8 cellular contexts compared by ENCODE assay signal in genomic region chr17:5419356-5419958, GRCh38. TPM values are rescaled to one million over a fixed set of nuclear protein-coding genes. Genes with fewer than 3 reads are reported as not detected.
A peak's percentile ranks its signal among the peaks of the same experiment; 100 is the strongest.
DNase-seq lines count a peak whose midpoint lies in the region; ATAC-seq and TF ChIP-seq lines count a peak whose summit lies in the region.

NUP88 (minus strand) TSS chr17:5419662; CDS start chr17:5419650, 12 bp downstream.

- H3K9me3 ChIP-seq in BE2C (no peaks in the 10 kb centered on the region), colonic mucosa (no peaks in the 10 kb centered on the region)

- ATAC-seq in HG03460 (IDR thresholded peaks at IDR 0.05; ENCODE audit: unreplicated experiment) = peak; percentile 83

- H3K27me3 ChIP-seq in BE2C = no peaks in the 10 kb centered on the region
- H3K27me3 ChIP-seq in colonic mucosa = no peaks in the 10 kb centered on the region
- H3K27me3 ChIP-seq in layer of hippocampus (ENCODE audit: control insufficient read depth, insufficient read depth, low read length) = no peaks in the 10 kb centered on the region

- TF ChIP-seq CTCF in BE2C (IDR thresholded peaks at IDR 0.05; ENCODE audit: low read depth, low read length) (no peak), colonic mucosa (IDR thresholded peaks at IDR 0.05) (no peak)

- peak within 1 kb of the TSS; percentile 80 to 94 for H3K9ac ChIP-seq in colonic mucosa (ENCODE audit: low read depth in 2 of 2, low read length in 2 of 2)

- intact Hi-C loops in colonic mucosa (cut with DNase I) = no loop called here

- no peaks in the 10 kb centered on the region for H3K4me1 ChIP-seq in BE2C
- peaks cover 19% of the 10 kb centered on the region for H3K4me1 ChIP-seq in colonic mucosa

- H3K4me3 ChIP-seq in BE2C (ENCODE audit: low read depth, low read length) (peak within 1 kb of the TSS; percentile 88), colonic mucosa (peak within 1 kb of the TSS; percentile 67)

- H3K27ac ChIP-seq in colonic mucosa (peak within 1 kb of the TSS; percentile 90), layer of hippocampus (ENCODE audit: low read depth, low read length) (peak within 1 kb of the TSS; percentile 83)

- peak; percentile 93 for DNase-seq in BE2C
- DNase-seq in GM19240 (ENCODE audit: insufficient read length, low spot score) = peak; percentile 90
- peak; percentile 95 to 97 for DNase-seq in NCI-H526 (lab: John Stamatoyannopoulos, UW)
- DNase-seq in activated CD4-positive, alpha-beta T cell treated with anti-CD3 and anti-CD28 coated beads for 48 hours = peak; percentile 98
- peak; percentile 95 for DNase-seq in colonic mucosa
- DNase-seq in stimulated activated CD4-positive, alpha-beta T cell treated with anti-CD3 and anti-CD28 coated beads, Interleukin-1b, Interleukin-23, amount 100 ng/mL, for 4 hours (ENCODE audit: low read depth in 2 of 2) = peak; percentile 89 to 91

- peaks cover 19% of the 10 kb centered on the region for H3K36me3 ChIP-seq in BE2C
- peaks cover 3% of the 10 kb centered on the region for H3K36me3 ChIP-seq in colonic mucosa

RNA-seq across cellular contexts. Expression of gene NUP88, which starts in this region (rescaled TPM):
- polyA plus RNA-seq in BE2C (2012; ENCODE audit: insufficient read depth, insufficient read length, low read depth) = 53.0 TPM
- 10 to 100 TPM; 66.5 to 77.6 TPM for total RNA-seq in colonic mucosa

Comparison
In these comparisons a context has a peak if more than half of its experiments do, and no peak if none do; other contexts are left out.
1. Peak in every context shown above with its lines: DNase-seq, ATAC-seq, H3K4me3 ChIP-seq and H3K27ac ChIP-seq.